ENCODE assay signal across 13 cellular contexts in genomic region chr22:20324139-20324516, GRCh38. TPM values are rescaled to one million over a fixed set of nuclear protein-coding genes. Genes with fewer than 3 reads are reported as not detected.
DNase-seq lines count a peak whose midpoint lies in the region; ATAC-seq and TF ChIP-seq lines count a peak whose summit lies in the region.
"Had no signal": no experiment of that assay in that cellular context is flagged by ENCODE, and none has a peak within 500 bp of the region (broad histone marks: within the 10 kb centered on the region; RNA-seq: fewer than 3 reads in every experiment).

No MANE protein-coding gene starts in this region.

- peak overlapping the region; percentile 57 for H3K4me3 Mint-ChIP-seq in activated CD4-positive, alpha-beta T cell treated with anti-CD3 and anti-CD28 coated beads, Interleukin-2, amount 10 ng/mL, durations not matched to agents 7 days and 5 days
- H3K4me3 Mint-ChIP-seq: central memory CD8-positive, alpha-beta T cell had no signal

- no peak overlapping the region for H2BK15ac ChIP-seq in IMR-90 (ENCODE audit: low read depth, low read length)

- ATAC-seq in IMR-90 (ENCODE audit: low read depth) (peak; percentile 2; the same call in 1 of the 2 replicates), GM21526 (IDR thresholded peaks at IDR 0.05; ENCODE audit: low FRiP score, unreplicated experiment) (no peak), GM18868 (IDR thresholded peaks at IDR 0.05; ENCODE audit: unreplicated experiment) (no peak), left cardiac atrium (no peak)

- H4K5ac ChIP-seq in IMR-90 (ENCODE audit: low read depth, low read length) = no peak overlapping the region

- DNase-seq in IMR-90 = no peak
- DNase-seq in activated CD4-positive, alpha-beta T cell treated with anti-CD3 and anti-CD28 coated beads, Interleukin-2, amount 10 ng/mL, durations not matched to agents 7 days and 5 days = peak; percentile 63
- DNase-seq in central memory CD4-positive, alpha-beta T cell = peak; percentile 39
- DNase-seq in stimulated activated CD8-positive, alpha-beta memory T cell treated with anti-CD3 and anti-CD28 coated beads, Interleukin-15, amount 100 ng/mL, for 48 hours (ENCODE audit: low read depth in 2 of 2) = peak; percentile 32 to 40
- no peak for DNase-seq in Kasumi-1 (lab: John Stamatoyannopoulos, UW)
- no peak for DNase-seq in left cardiac atrium
- DNase-seq: NCI-H2171 treated with DMSO at 0.1 percent for 48 hours, thyroid gland had no signal

- H3K18ac ChIP-seq in IMR-90 (ENCODE audit: low read depth, low read length) = no peak overlapping the region

- CTCF ChIA-PET in IMR-90 (lab: Yijun Ruan, JAX) = no interaction called here
- CTCF ChIA-PET in activated CD4-positive, alpha-beta T cell treated with anti-CD3 and anti-CD28 coated beads, Interleukin-2, amount 10 ng/mL, durations not matched to agents 7 days and 5 days (lab: Charles Lee) = no interaction called here

- no peak overlapping the region for H2BK20ac ChIP-seq in IMR-90 (ENCODE audit: low read depth, low read length)

- peak overlapping the region; percentile 4; the same call in 1 of the 2 replicates for H3K23ac ChIP-seq in IMR-90 (ENCODE audit: low read depth, low read length)

- peak overlapping the region; percentile 19 for H2BK5ac ChIP-seq in IMR-90 (ENCODE audit: low read depth, low read length, poor library complexity, severe bottlenecking)

- no peak for TF ChIP-seq POLR2A in IMR-90 (IDR thresholded peaks at IDR 0.05; ENCODE audit: low read depth, low read length)

- peaks cover 17% of the 10 kb centered on the region for H3K4me1 ChIP-seq in IMR-90 (ENCODE audit: control insufficient read depth, insufficient read depth, low read length)
- H3K4me1 ChIP-seq: parathyroid adenoma had no signal

- no peaks in the 10 kb centered on the region for H3K36me3 ChIP-seq in IMR-90 (ENCODE audit: control insufficient read depth, insufficient read depth, low read length)
- H3K36me3 ChIP-seq: thyroid gland had no signal

- H3K9me3 Mint-ChIP-seq in activated CD4-positive, alpha-beta T cell treated with anti-CD3 and anti-CD28 coated beads, Interleukin-2, amount 10 ng/mL, durations not matched to agents 7 days and 5 days = no peaks in the 10 kb centered on the region
- H3K9me3 Mint-ChIP-seq: central memory CD8-positive, alpha-beta T cell had no signal

- H3K9me3 ChIP-seq in IMR-90 (ENCODE audit: control insufficient read depth, insufficient read depth, low read length) = no peaks in the 10 kb centered on the region
- H3K9me3 ChIP-seq: thyroid gland had no signal

- BruUV-seq in IMR-90 (replicated peaks; lab: Mats Ljungman, UMichigan) = no TSS peak

- no peak overlapping the region; the same call in 1 of the 2 replicates for H2BK120ac ChIP-seq in IMR-90 (ENCODE audit: low read depth, low read length)

- peak overlapping the region in 1 of 2 experiments; percentile 14; a peak in 1 of 4 replicates for H4K8ac ChIP-seq in IMR-90 (ENCODE audit: low read depth in 2 of 2, low read length in 2 of 2)

- H3K79me1 ChIP-seq in IMR-90 (ENCODE audit: low read depth in 1 of 2, low read length in 2 of 2) = peaks cover 19 to 42% of the 10 kb centered on the region in 2 experiments; a peak in 3 of 4 replicates

- peak overlapping the region; percentile 56 for H3K27ac ChIP-seq in IMR-90 (ENCODE audit: insufficient read depth, low read length)
- H3K27ac ChIP-seq: epithelial cell of prostate, parathyroid adenoma, thyroid gland had no signal

- H3K4me1 Mint-ChIP-seq in activated CD4-positive, alpha-beta T cell treated with anti-CD3 and anti-CD28 coated beads, Interleukin-2, amount 10 ng/mL, durations not matched to agents 7 days and 5 days = peaks cover 54% of the 10 kb centered on the region

- peak; percentile 20; the same call in 1 of the 2 replicates for TF ChIP-seq RAD21 in IMR-90 (IDR thresholded peaks at IDR 0.05; ENCODE audit: low read length)

- no peak overlapping the region; the same call in 1 of the 2 replicates for H3K9ac ChIP-seq in IMR-90 (ENCODE audit: low read depth, low read length)
- H3K9ac ChIP-seq: parathyroid adenoma had no signal

- no peaks in the 10 kb centered on the region for H3K27me3 ChIP-seq in IMR-90 (ENCODE audit: control insufficient read depth, insufficient read depth, low read length)
- H3K27me3 ChIP-seq: thyroid gland had no signal

- peaks cover 20% of the 10 kb centered on the region for H3K9me1 ChIP-seq in IMR-90 (ENCODE audit: insufficient read depth, low read length)

- H3K14ac ChIP-seq in IMR-90 (replicated peaks; ENCODE audit: low read depth, low read length) = no peak overlapping the region

- peaks cover 5% of the 10 kb centered on the region for H3K36me3 Mint-ChIP-seq in activated CD4-positive, alpha-beta T cell treated with anti-CD3 and anti-CD28 coated beads, Interleukin-2, amount 10 ng/mL, durations not matched to agents 7 days and 5 days (ENCODE audit: low read depth)

- 0 out of 2 replicates have a peak overlapping the region, but pooled peaks have one; percentile 5 for H4K91ac ChIP-seq in IMR-90 (ENCODE audit: insufficient read depth, low read depth, low read length)

- no peak overlapping the region for H3K4me3 ChIP-seq in IMR-90 (ENCODE audit: insufficient read depth, low read depth, low read length)
- H3K4me3 ChIP-seq: thyroid gland had no signal

- peak overlapping the region; percentile 76 for H3K27ac Mint-ChIP-seq in activated CD4-positive, alpha-beta T cell treated with anti-CD3 and anti-CD28 coated beads, Interleukin-2, amount 10 ng/mL, durations not matched to agents 7 days and 5 days

- peaks cover 14% of the 10 kb centered on the region for H4K20me1 ChIP-seq in IMR-90 (ENCODE audit: insufficient read depth, low read length)

- H2AFZ ChIP-seq in IMR-90 (replicated peaks; ENCODE audit: low read length, poor library complexity) = peak overlapping the region; percentile 38
- H2AFZ ChIP-seq: parathyroid adenoma had no signal

- no peak overlapping the region for H3K56ac ChIP-seq in IMR-90 (ENCODE audit: extremely low read depth, insufficient read depth, low read length)

- peak overlapping the region; percentile 38 for H2AK5ac ChIP-seq in IMR-90 (ENCODE audit: low read depth, low read length)

- no peak overlapping the region for H3K4ac ChIP-seq in IMR-90 (ENCODE audit: low read depth, low read length)

- in situ Hi-C loops in IMR-90 (cut with MboI; ENCODE audit: low sequenced_read_pairs) = no loop called here

- dilution Hi-C loops in IMR-90 (cut with HindIII; ENCODE audit: low sequenced_read_pairs, unreplicated experiment) = no loop called here

- 72% methylated on average over 4 of the region's 5 CpGs; no CpG with 5 or more reads in 1 of the 2 experiments for WGBS in IMR-90 (ENCODE audit: extremely low coverage in 2 of 2, insufficient read length in 1 of 2), 2 experiments

- POLR2A ChIA-PET in IMR-90 (lab: Charles Lee; ENCODE audit: unreplicated experiment) = no interaction called here
- POLR2A ChIA-PET in activated CD4-positive, alpha-beta T cell treated with anti-CD3 and anti-CD28 coated beads, Interleukin-2, amount 10 ng/mL, durations not matched to agents 7 days and 5 days (lab: Charles Lee) = no interaction called here

- intact Hi-C loops in IMR-90 (cut with micrococcal nuclease) = no loop called here
- intact Hi-C loops in left cardiac atrium (cut with DNase I) = no loop called here

- H3K4me2 ChIP-seq in IMR-90 (ENCODE audit: low read depth, low read length) = peak overlapping the region; percentile 53

- no peaks in the 10 kb centered on the region for H3K27me3 Mint-ChIP-seq in activated CD4-positive, alpha-beta T cell treated with anti-CD3 and anti-CD28 coated beads, Interleukin-2, amount 10 ng/mL, durations not matched to agents 7 days and 5 days
- H3K27me3 Mint-ChIP-seq: central memory CD8-positive, alpha-beta T cell had no signal

- TF ChIP-seq CTCF in IMR-90 (conservative IDR thresholded peaks at IDR 0.05; ENCODE audit: low read depth, low read length) = no peak

- no peak overlapping the region for H2AK9ac ChIP-seq in IMR-90 (replicated peaks; ENCODE audit: low read depth, low read length, poor library complexity)

TF ChIP-seq in IMR-90, 13 proteins besides CTCF, POLR2A, EP300 and RAD21:
- TF ChIP-seq BHLHE40 (IDR thresholded peaks at IDR 0.05; ENCODE audit: low read depth, low read length) = peak; percentile 62; the same call in 1 of the 2 replicates
- TF ChIP-seq CHD1 (IDR thresholded peaks at IDR 0.05; ENCODE audit: low read depth, low read length) = no peak

RNA-seq across cellular contexts. Expression of gene DGCR6L, which starts 4.3 kb away (rescaled TPM):
- 65.4 and 68.6 TPM in 2 replicates for total RNA-seq in IMR-90 (2012; rRNA removed)
- polyA plus RNA-seq in IMR-90 (2012; rRNA removed) = 80.4 and 95.2 TPM in 2 replicates
- polyA plus RNA-seq in IMR-90 (2012; cell fraction: cytosol; rRNA removed) = 119 and 128 TPM in 2 replicates
- polyA plus RNA-seq in IMR-90 (2012; cell fraction: nucleus; rRNA removed; ENCODE audit: low replicate concordance) = 30.9 and 64.5 TPM in 2 replicates
- total RNA-seq in activated CD4-positive, alpha-beta T cell treated with anti-CD3 and anti-CD28 coated beads, Interleukin-2, amount 10 ng/mL, durations not matched to agents 7 days and 5 days = 10 to 100 TPM; 60.4 to 63.1 TPM
- total RNA-seq in left cardiac atrium = 10 to 100 TPM; 35.1 to 41.3 TPM

RNA-seq across cellular contexts. Expression of gene RTN4R, which starts 56.0 kb away (rescaled TPM):
- total RNA-seq in IMR-90 (2012; rRNA removed) (0.18 and 0.28 TPM in 2 replicates), left cardiac atrium (1 to 10 TPM; 1.4 to 1.8 TPM)
- polyA plus RNA-seq in IMR-90 (2012; rRNA removed) = 0.94 and 1.2 TPM in 2 replicates
- polyA plus RNA-seq in IMR-90 (2012; cell fraction: cytosol; rRNA removed) = 0.74 and 1.8 TPM in 2 replicates
- 0.83 and 1.5 TPM in 2 replicates for polyA plus RNA-seq in IMR-90 (2012; cell fraction: nucleus; rRNA removed; ENCODE audit: low replicate concordance)
- 1 to 10 TPM; 3.1 to 4.0 TPM for total RNA-seq in activated CD4-positive, alpha-beta T cell treated with anti-CD3 and anti-CD28 coated beads, Interleukin-2, amount 10 ng/mL, durations not matched to agents 7 days and 5 days

Comparison
In these comparisons a context has a peak if more than half of its experiments do, and no peak if none do; other contexts are left out.
1. DNase-seq: peak in activated CD4-positive, alpha-beta T cell treated with anti-CD3 and anti-CD28 coated beads, Interleukin-2, amount 10 ng/mL, durations not matched to agents 7 days and 5 days (single experiment), central memory CD4-positive, alpha-beta T cell (single experiment) and stimulated activated CD8-positive, alpha-beta memory T cell treated with anti-CD3 and anti-CD28 coated beads, Interleukin-15, amount 100 ng/mL, for 48 hours (2 of 2); none in IMR-90 (single experiment), Kasumi-1 (0 of 2) and left cardiac atrium (single experiment).